8 cellular contexts compared by ENCODE assay signal in genomic region chr17:80981062-80981902, GRCh38. TPM values are rescaled to one million over a fixed set of nuclear protein-coding genes. Genes with fewer than 3 reads are reported as not detected.
A peak's percentile ranks its signal among the peaks of the same experiment; 100 is the strongest.
DNase-seq lines count a peak whose midpoint lies in the region; ATAC-seq and TF ChIP-seq lines count a peak whose summit lies in the region.

No MANE protein-coding gene starts in this region.

- H3K4me3 ChIP-seq in SJSA1, result peak overlapping the region; percentile 14; the same call in 1 of the 2 replicates
- no peak overlapping the region for H3K4me3 ChIP-seq in mucosa of descending colon

- H3K27ac ChIP-seq in SJSA1, result no peak overlapping the region

- H3K9me3 ChIP-seq in SJSA1 (replicated peaks) (no peaks in the 10 kb centered on the region), mucosa of descending colon (no peaks in the 10 kb centered on the region)

- no peaks in the 10 kb centered on the region for H3K36me3 ChIP-seq in SJSA1
- H3K36me3 ChIP-seq in mucosa of descending colon (ENCODE audit: low read depth), result no peaks in the 10 kb centered on the region

- peak; percentile 56 for ATAC-seq in mucosa of descending colon
- no peak for ATAC-seq in HG03097 (IDR thresholded peaks at IDR 0.05; ENCODE audit: low FRiP score, unreplicated experiment)
- ATAC-seq in HG03442 (IDR thresholded peaks at IDR 0.05; ENCODE audit: unreplicated experiment), result no peak
- no peak for ATAC-seq in GM18520 (IDR thresholded peaks at IDR 0.05; ENCODE audit: unreplicated experiment)

- peak; percentile 81 for TF ChIP-seq CTCF in mucosa of descending colon (IDR thresholded peaks at IDR 0.05)

- intact Hi-C loops in mucosa of descending colon (cut with DNase I, micrococcal nuclease), result loop anchor here (5.0 to 10.0 kb wide), 3 partner anchors 116 to 556 kb away; no protein-coding TSS in a partner anchor

- DNase-seq in NCI-H1694 (lab: John Stamatoyannopoulos, UW), result peak; percentile 23
- DNase-seq in NCI-H1694 treated with DMSO at 0.1 percent for 48 hours (lab: John Stamatoyannopoulos, UW), result no peak
- no peak for DNase-seq in SJSA1 (ENCODE audit: low read depth in 1 of 2, low spot score in 2 of 2)
- peak; percentile 27 for DNase-seq in central memory CD4-positive, alpha-beta T cell
- peak in 2 of 3 donors; percentile 42 to 45 for DNase-seq in mucosa of descending colon

- H3K4me1 ChIP-seq in SJSA1 (replicated peaks) (peaks cover 24% of the 10 kb centered on the region), mucosa of descending colon (ENCODE audit: low read depth) (peaks cover 8% of the 10 kb centered on the region)

- H3K27me3 ChIP-seq in SJSA1 (replicated peaks), result no peaks in the 10 kb centered on the region

RNA-seq across cellular contexts. Expression of gene CHMP6, which starts 10.4 kb away (rescaled TPM):
- total RNA-seq in SJSA1 (2014; rRNA removed; shearing (Covaris generic)), result 20.9 and 26.3 TPM in 2 replicates
- 10 to 100 TPM; 35.1 to 43.9 (median 35.4) TPM for total RNA-seq in mucosa of descending colon

RNA-seq across cellular contexts. Expression of gene BAIAP2, which starts 53.7 kb away (rescaled TPM):
- 37.6 and 59.5 TPM in 2 replicates for total RNA-seq in SJSA1 (2014; rRNA removed; shearing (Covaris generic))
- 10 to 100 TPM; 11.6 to 76.7 (median 19.4) TPM for total RNA-seq in mucosa of descending colon

Comparison
In these comparisons a context has a peak if more than half of its experiments do, and no peak if none do; other contexts are left out.
1. DNase-seq: peak in NCI-H1694 (single experiment), central memory CD4-positive, alpha-beta T cell (single experiment) and mucosa of descending colon (2 of 3); none in NCI-H1694 treated with DMSO at 0.1 percent for 48 hours (single experiment) and SJSA1 (0 of 2).